ENCODE assay signal across 8 cellular contexts in the genomic region with DNA sequence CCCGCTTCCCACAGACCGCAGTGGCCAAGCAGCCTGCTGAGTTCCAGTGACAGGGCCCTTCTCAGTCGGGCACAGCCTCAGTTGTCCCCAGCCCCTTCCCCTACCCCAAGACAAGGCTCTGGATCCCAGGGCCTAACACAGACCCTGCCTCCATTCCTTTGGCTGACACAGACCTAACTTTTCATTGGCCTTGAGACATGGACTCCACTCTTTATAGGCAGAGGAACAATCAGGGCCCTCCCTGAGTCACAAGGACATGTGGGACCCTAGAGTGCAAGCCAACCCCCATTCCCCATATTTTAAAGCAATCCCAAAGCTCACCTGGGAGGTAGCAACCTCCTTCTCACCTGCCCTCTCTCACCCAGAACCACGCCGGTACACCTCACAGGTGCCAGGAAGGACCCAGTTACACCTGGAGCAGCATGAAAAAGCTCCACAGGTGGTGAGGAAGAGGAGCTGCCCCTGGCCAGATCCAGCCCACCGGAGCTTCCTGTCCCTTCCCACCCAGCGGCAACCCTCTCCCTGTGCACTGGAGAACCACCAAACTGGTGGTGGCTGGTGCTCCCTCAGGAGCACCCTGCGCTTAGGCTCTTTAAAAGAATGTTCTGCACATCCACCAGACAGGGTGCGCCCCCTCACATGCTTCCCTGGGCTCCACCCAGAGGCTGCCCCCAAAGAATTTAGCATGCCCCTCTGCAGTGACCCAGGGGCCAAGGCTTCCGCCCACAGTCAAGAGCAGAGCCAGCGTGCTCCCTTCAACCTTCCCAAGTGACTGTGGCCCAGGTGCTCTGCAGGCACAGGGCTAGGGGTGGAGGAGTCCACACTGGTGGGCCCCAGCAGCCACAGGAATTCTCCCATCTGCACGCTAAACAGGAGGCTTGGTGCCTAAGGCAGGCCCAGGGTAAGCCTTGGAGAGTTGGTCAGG. TPM values are rescaled to one million over a fixed set of nuclear protein-coding genes. Genes with fewer than 3 reads are reported as not detected.
A peak's percentile ranks its signal among the peaks of the same experiment; 100 is the strongest.
DNase-seq lines count a peak whose midpoint lies in the region; ATAC-seq and TF ChIP-seq lines count a peak whose summit lies in the region.

No MANE protein-coding gene starts in this region.

- no peaks in the 10 kb centered on the region for H3K27me3 ChIP-seq in cardiac muscle cell
- no peaks in the 10 kb centered on the region for H3K27me3 ChIP-seq in mammary epithelial cell (ENCODE audit: insufficient read depth, low read length)
- no peaks in the 10 kb centered on the region for H3K27me3 ChIP-seq in mononuclear cell (ENCODE audit: insufficient read depth, low read length)
- H3K27me3 ChIP-seq in aorta (ENCODE audit: control insufficient read depth in 1 of 2, insufficient read depth in 2 of 2, low read length in 1 of 2): no peaks in the 10 kb centered on the region

- 66% methylated on average over 9 of the region's 12 CpGs for WGBS in mammary epithelial cell (ENCODE audit: low coverage, missing lambda C conversion rate)
- WGBS in aorta, 2 donors: 70 to 72% methylated on average over 12 of the region's 12 CpGs

- H3K27ac ChIP-seq in cardiac muscle cell (peak overlapping the region; percentile 98), mammary epithelial cell (ENCODE audit: insufficient read depth, low read depth, low read length) (peak overlapping the region; percentile 53), aorta (ENCODE audit: low read depth in 1 of 2, low read length in 2 of 2) (peak overlapping the region; percentile 50 to 74)

- no TSS peak for BruUV-seq in mammary epithelial cell (replicated peaks; lab: Mats Ljungman, UMichigan)

- H4K20me1 ChIP-seq in mammary epithelial cell (ENCODE audit: insufficient read depth, low read length): no peaks in the 10 kb centered on the region

- in situ Hi-C loops in mammary epithelial cell (cut with MboI; ENCODE audit: low sequenced_read_pairs in 2 of 2): no loop called here

- H3K79me2 ChIP-seq in mammary epithelial cell (ENCODE audit: insufficient read depth, low read length): peaks cover 58% of the 10 kb centered on the region

- no peak for TF ChIP-seq CTCF in cardiac muscle cell (IDR thresholded peaks at IDR 0.05; ENCODE audit: low read depth, low read length)
- TF ChIP-seq CTCF in mammary epithelial cell (conservative IDR thresholded peaks at IDR 0.05 in 1 of 2, IDR thresholded peaks at IDR 0.05 in 1 of 2; ENCODE audit: extremely low read depth in 1 of 2, insufficient read depth in 1 of 2, low read depth in 1 of 2, low read length in 2 of 2): no peak

- no peaks in the 10 kb centered on the region for H3K36me3 ChIP-seq in cardiac muscle cell
- no peaks in the 10 kb centered on the region for H3K36me3 ChIP-seq in mammary epithelial cell (ENCODE audit: insufficient read depth, low read length)
- no peaks in the 10 kb centered on the region for H3K36me3 ChIP-seq in aorta (ENCODE audit: control insufficient read depth in 1 of 2, insufficient read depth in 2 of 2, low read length in 1 of 2)

- dilution Hi-C loops in mammary epithelial cell (cut with HindIII; ENCODE audit: low sequenced_read_pairs): no loop called here

- H3K4me2 ChIP-seq in mammary epithelial cell (ENCODE audit: insufficient read depth, low read depth, low read length): peak overlapping the region; percentile 93

- H3K9me3 ChIP-seq in cardiac muscle cell (ENCODE audit: low read depth): no peaks in the 10 kb centered on the region
- H3K9me3 ChIP-seq in mammary epithelial cell (replicated peaks; ENCODE audit: insufficient read depth, low read length): no peaks in the 10 kb centered on the region
- H3K9me3 ChIP-seq in mononuclear cell (ENCODE audit: low read depth, low read length): no peaks in the 10 kb centered on the region
- no peaks in the 10 kb centered on the region for H3K9me3 ChIP-seq in aorta (ENCODE audit: control insufficient read depth, low read length)

- peak overlapping the region; percentile 14 for H3K9ac ChIP-seq in mammary epithelial cell (ENCODE audit: insufficient read depth, low read length)

- CTCF ChIA-PET in mammary epithelial cell (lab: Charles Lee; ENCODE audit: low non-redundant PET): no interaction called here

- no peak overlapping the region for H3K4me3 ChIP-seq in cardiac muscle cell
- peak overlapping the region in 1 of 3 experiments; percentile 30 for H3K4me3 ChIP-seq in mammary epithelial cell (replicated peaks in 1 of 3; ENCODE audit: insufficient read depth in 1 of 3, low read depth in 2 of 3, low read length in 3 of 3)
- peak overlapping the region; percentile 24 for H3K4me3 ChIP-seq in mononuclear cell (ENCODE audit: low read length)
- H3K4me3 ChIP-seq in aorta (ENCODE audit: low read length in 2 of 2): no peak overlapping the region

- intact Hi-C loops in left ventricle myocardium superior (cut with micrococcal nuclease): no loop called here
- intact Hi-C loops in mammary epithelial cell (cut with micrococcal nuclease): no loop called here
- intact Hi-C loops in aorta (cut with DNase I): no loop called here

- H3K4me1 ChIP-seq in cardiac muscle cell (ENCODE audit: low read depth) (peaks cover 45% of the 10 kb centered on the region), mammary epithelial cell (ENCODE audit: insufficient read depth, low read length) (peaks cover 51% of the 10 kb centered on the region), mononuclear cell (ENCODE audit: insufficient read depth, low read length) (peaks cover 58% of the 10 kb centered on the region), aorta (ENCODE audit: control insufficient read depth in 1 of 2, insufficient read depth in 2 of 2, low read length in 2 of 2) (peaks cover 0 to 2% of the 10 kb centered on the region in 2 donors)

- ATAC-seq in left ventricle myocardium superior (no peak), aorta (ENCODE audit: low FRiP score) (no peak), HG02885 (IDR thresholded peaks at IDR 0.05; ENCODE audit: poor library complexity, unreplicated experiment) (no peak), HG03135 (IDR thresholded peaks at IDR 0.05; ENCODE audit: unreplicated experiment) (no peak)

- H2AFZ ChIP-seq in mammary epithelial cell (ENCODE audit: low read depth, low read length): peak overlapping the region; percentile 29

- DNase-seq in cardiac muscle cell (ENCODE audit: low read depth in 1 of 2, low spot score in 1 of 2) (no peak), left ventricle myocardium superior (no peak), mammary epithelial cell (no peak), aorta (peak in 1 of 2 donors; percentile 50)
- no peak for DNase-seq in stimulated activated naive CD4-positive, alpha-beta T cell treated with Interleukin-2 at 50 U/mL for 16 hours (lab: John Stamatoyannopoulos, UW)

RNA-seq across cellular contexts. Expression of a gene that starts 3.4 kb away (rescaled TPM):
- total RNA-seq in cardiac muscle cell: 15.8 and 17.4 TPM in 2 replicates
- polyA plus RNA-seq in cardiac muscle cell: 7.1 and 7.3 TPM in 2 replicates
- 10.4 TPM for total RNA-seq in left ventricle myocardium superior
- total RNA-seq in mammary epithelial cell: 10 to 100 TPM in 1 of 2 donors, 1 to 10 TPM in 1; 5.5 to 32.3 TPM
- polyA plus RNA-seq in mammary epithelial cell: 4.1 TPM
- 7.8 TPM for polyA minus RNA-seq in mammary epithelial cell
- total RNA-seq in mononuclear cell: 18.1 TPM
- 10 to 100 TPM; 28.3 to 35.7 TPM for total RNA-seq in aorta
- 1 to 10 TPM; 8.3 to 9.0 TPM for polyA plus RNA-seq in aorta
